Comparison of ENCODE assay signal across 10 cellular contexts in genomic region chr7:105316578-105317375, GRCh38.
"Had no signal": no experiment of that assay in that cellular context is flagged by ENCODE, and none has a peak within 500 bp of the region (broad histone marks: within the 10 kb centered on the region; RNA-seq: fewer than 3 reads in every experiment).

No MANE protein-coding gene starts in this region.

- H3K4me3 ChIP-seq: ascending aorta, suprapubic skin had no signal

- H3K36me3 ChIP-seq: ascending aorta, suprapubic skin had no signal

- DNase-seq: activated CD4-positive, alpha-beta memory T cell treated with anti-CD3 and anti-CD28 coated beads for 36 hours; activated CD4-positive, alpha-beta T cell treated with anti-CD3 and anti-CD28 coated beads for 1 hour; activated gamma-delta T cell treated with Interleukin-2 at 50 U/mL for 16 hours; activated T-cell treated with anti-CD3 and anti-CD28 coated beads, Interleukin-2, amount 50 U/mL, for 48 hours; foreskin keratinocyte; head of caudate nucleus; stimulated activated CD4-positive, alpha-beta T cell treated with anti-CD3 and anti-CD28 coated beads, Interleukin-2, amount 100 ng/mL, for 48 hours; stimulated activated naive CD8-positive, alpha-beta T cell treated with anti-CD3 and anti-CD28 coated beads, Interleukin-15, Interleukin-2, amounts not matched to agents 100 U/mL and 50 U/mL, for 24 hours had no signal

- H3K27me3 ChIP-seq: ascending aorta, foreskin keratinocyte, suprapubic skin had no signal

- H3K27ac ChIP-seq: ascending aorta, foreskin keratinocyte, suprapubic skin had no signal

- H3K4me1 ChIP-seq: ascending aorta, suprapubic skin had no signal

- H3K9me3 ChIP-seq: ascending aorta, suprapubic skin had no signal

- ATAC-seq: foreskin keratinocyte; stimulated activated naive CD8-positive, alpha-beta T cell treated with anti-CD3 and anti-CD28 coated beads, Interleukin-15, Interleukin-2, amounts not matched to agents 100 U/mL and 50 U/mL, for 24 hours had no signal
